12 cellular contexts compared by ENCODE assay signal in genomic region chr1:79323240-79324025, GRCh38.
DNase-seq lines count a peak whose midpoint lies in the region; ATAC-seq and TF ChIP-seq lines count a peak whose summit lies in the region.
"Had no signal": no experiment of that assay in that cellular context is flagged by ENCODE, and none has a peak within 500 bp of the region (broad histone marks: within the 10 kb centered on the region; RNA-seq: fewer than 3 reads in every experiment).

No MANE protein-coding gene starts in this region.

- no peak for TF ChIP-seq CTCF in RWPE2 (IDR thresholded peaks at IDR 0.05; ENCODE audit: poor library complexity, severe bottlenecking)

- H3K9me3 ChIP-seq in RWPE2 (ENCODE audit: severe bottlenecking), result peaks cover 5% of the 10 kb centered on the region

- peak overlapping the region; percentile 74 for H3K27ac ChIP-seq in RWPE2 (ENCODE audit: poor library complexity, severe bottlenecking)
- H3K27ac ChIP-seq: dorsolateral prefrontal cortex had no signal

- ATAC-seq in RWPE2 (ENCODE audit: low read depth) (peak; percentile 95), HG02623 (IDR thresholded peaks at IDR 0.05; ENCODE audit: unreplicated experiment) (no peak)
- ATAC-seq: GM12878; stimulated activated naive B cell treated with anti-CD40 and anti-IgM and Interleukin-4, amounts not matched to agents 10 μg/mL and 1 μg/mL and 100 μg/mL, for 72 hours had no signal

- H3K4me1 ChIP-seq in RWPE2 (ENCODE audit: insufficient read depth, poor library complexity, severe bottlenecking), result peaks cover 13% of the 10 kb centered on the region

- DNase-seq in SIG-M5 treated with dmso at 0.1 percent for 504 hours (lab: John Stamatoyannopoulos, UW; ENCODE audit: unreplicated experiment) (peak; percentile 43), SIG-M5 (lab: John Stamatoyannopoulos, UW) (no peak), RWPE2 (ENCODE audit: low spot score) (no peak), fibroblast of the conjunctiva (ENCODE audit: low read depth) (peak; percentile 96), stromal cell of bone marrow (ENCODE audit: low read depth) (peak; percentile 97), NCI-H446 treated with DMSO at 0.1 percent for 48 hours (lab: John Stamatoyannopoulos, UW) (no peak), GDM1 (lab: John Stamatoyannopoulos, UW) (no peak)
- DNase-seq: dorsolateral prefrontal cortex; stimulated activated naive B cell treated with anti-CD40 and anti-IgM and Interleukin-4, amounts not matched to agents 10 μg/mL and 1 μg/mL and 100 μg/mL, for 72 hours had no signal

- H3K27me3 ChIP-seq in RWPE2 (ENCODE audit: insufficient read depth, poor library complexity, severe bottlenecking), result no peaks in the 10 kb centered on the region
- H3K27me3 ChIP-seq: dorsolateral prefrontal cortex had no signal

- no peak overlapping the region for H3K4me3 ChIP-seq in RWPE2 (ENCODE audit: severe bottlenecking)
- H3K4me3 ChIP-seq: dorsolateral prefrontal cortex, GM12878, skin epidermis had no signal

- no peaks in the 10 kb centered on the region for H3K36me3 ChIP-seq in RWPE2 (ENCODE audit: low read depth)

Comparison
In these comparisons a context has a peak if more than half of its experiments do, and no peak if none do; other contexts are left out.
1. DNase-seq: peak in SIG-M5 treated with dmso at 0.1 percent for 504 hours (single experiment), fibroblast of the conjunctiva (single experiment) and stromal cell of bone marrow (single experiment); none in SIG-M5 (single experiment), RWPE2 (single experiment), NCI-H446 treated with DMSO at 0.1 percent for 48 hours (single experiment) and GDM1 (single experiment).